ENCODE assay signal across 8 cellular contexts in genomic region chr12:6688543-6688999, GRCh38. TPM values are rescaled to one million over a fixed set of nuclear protein-coding genes. Genes with fewer than 3 reads are reported as not detected.
DNase-seq lines count a peak whose midpoint lies in the region; ATAC-seq and TF ChIP-seq lines count a peak whose summit lies in the region.

No MANE protein-coding gene starts in this region.

- peaks cover 0 to 2% of the 10 kb centered on the region in 2 donors for H3K36me3 ChIP-seq in esophagus (ENCODE audit: control insufficient read depth in 2 of 2, insufficient read depth in 2 of 2, low read length in 1 of 2)

- H3K4me1 ChIP-seq in esophagus (ENCODE audit: control insufficient read depth in 2 of 2, insufficient read depth in 2 of 2, low read length in 1 of 2), result peaks cover 3 to 7% of the 10 kb centered on the region in 2 donors

- H3K4me3 ChIP-seq in HL-60 (replicated peaks; ENCODE audit: insufficient read depth, low read length), result peak overlapping the region; percentile 70
- peak overlapping the region; percentile 86 to 92 for H3K4me3 ChIP-seq in esophagus (ENCODE audit: low read depth in 1 of 2, low read length in 2 of 2)

- no peak for TF ChIP-seq CTCF in HL-60 (IDR thresholded peaks at IDR 0.05; ENCODE audit: insufficient read depth, low read length)
- TF ChIP-seq CTCF in activated B cell treated with CpG ODN at 0.5 μM for 24 hours (IDR thresholded peaks at IDR 0.05), result no peak
- no peak for TF ChIP-seq CTCF in nephron progenitor cell (IDR thresholded peaks at IDR 0.05)

- peak overlapping the region; percentile 97 for H3K27ac ChIP-seq in HL-60 (replicated peaks)
- peak overlapping the region; percentile 96 to 97 for H3K27ac ChIP-seq in esophagus (ENCODE audit: low read depth in 2 of 2, low read length in 1 of 2)

- no peak for ATAC-seq in activated CD4-positive, CD25-positive, alpha-beta regulatory T cell treated with anti-CD3 and anti-CD28 coated beads, Interleukin-2, amount 50 U/mL, for 24 hours
- ATAC-seq in activated B cell treated with CpG ODN at 0.5 μM for 24 hours (ENCODE audit: low read depth), result peak; percentile 16
- ATAC-seq in HG02678 (IDR thresholded peaks at IDR 0.05; ENCODE audit: unreplicated experiment), result no peak

- intact Hi-C loops in activated B cell treated with CpG ODN at 0.5 μM for 24 hours (cut with micrococcal nuclease), result loop anchor here (2.0 to 5.0 kb wide), 3 partner anchors 90 to 139 kb away; partner anchors contain the start of genes IFFO1 and P3H3

- peak; percentile 2 for DNase-seq in activated CD4-positive, CD25-positive, alpha-beta regulatory T cell treated with anti-CD3 and anti-CD28 coated beads, Interleukin-2, amount 50 U/mL, for 16 hours (ENCODE audit: low read depth, low spot score)
- DNase-seq in HL-60 (ENCODE audit: low read depth in 1 of 2, low spot score in 1 of 2), result peak in 1 of 2 experiments; percentile 58
- DNase-seq in activated B cell treated with CpG ODN at 0.5 μM for 24 hours, result no peak
- DNase-seq in nephron progenitor cell, result no peak
- DNase-seq in iPS-NIHi7 (ENCODE audit: extremely low spot score), result no peak

- 1 to 2% methylated on average over 13 of the region's 13 CpGs for WGBS in esophagus, 2 donors

- H3K4me1 Mint-ChIP-seq in activated B cell treated with CpG ODN at 0.5 μM for 24 hours (peaks cover 52% of the 10 kb centered on the region), nephron progenitor cell (peaks cover 67% of the 10 kb centered on the region)

- H3K27me3 ChIP-seq in HL-60 (ENCODE audit: insufficient read depth, poor library complexity, severe bottlenecking) (no peaks in the 10 kb centered on the region), esophagus (ENCODE audit: control insufficient read depth in 1 of 2, insufficient read depth in 2 of 2, low read length in 2 of 2) (no peaks in the 10 kb centered on the region)

- CTCF ChIA-PET in activated B cell treated with CpG ODN at 0.5 μM for 24 hours (lab: Charles Lee), result interaction anchor here (1.4 to 1.8 kb wide), 5 partner anchors 25 to 135 kb away, joined by 3 to 13 read pairs (median 6); partner anchors contain the start of genes COPS7A, MLF2 and PTMS

- peaks cover 36% of the 10 kb centered on the region for H3K36me3 Mint-ChIP-seq in activated B cell treated with CpG ODN at 0.5 μM for 24 hours (ENCODE audit: low read depth)
- H3K36me3 Mint-ChIP-seq in nephron progenitor cell (ENCODE audit: low read depth), result peaks cover 16% of the 10 kb centered on the region

- H3K9me3 Mint-ChIP-seq in activated B cell treated with CpG ODN at 0.5 μM for 24 hours (no peaks in the 10 kb centered on the region), nephron progenitor cell (no peaks in the 10 kb centered on the region)

- POLR2A ChIA-PET in activated B cell treated with CpG ODN at 0.5 μM for 24 hours (lab: Charles Lee), result interaction anchor here (0.6 to 3.6 kb wide), 41 partner anchors 8 to 403 kb away, joined by 3 to 232 read pairs (median 9); partner anchors contain the start of genes C12orf57, CDCA3, CHD4 and COPS7A

- H3K27ac Mint-ChIP-seq in activated B cell treated with CpG ODN at 0.5 μM for 24 hours, result peak overlapping the region; percentile 96
- peak overlapping the region; percentile 98 for H3K27ac Mint-ChIP-seq in nephron progenitor cell

- peak overlapping the region; percentile 94 for H3K4me3 Mint-ChIP-seq in activated B cell treated with CpG ODN at 0.5 μM for 24 hours
- H3K4me3 Mint-ChIP-seq in nephron progenitor cell, result peak overlapping the region; percentile 90

- no peaks in the 10 kb centered on the region for H3K27me3 Mint-ChIP-seq in activated B cell treated with CpG ODN at 0.5 μM for 24 hours
- no peaks in the 10 kb centered on the region for H3K27me3 Mint-ChIP-seq in nephron progenitor cell (ENCODE audit: low read depth, poor library complexity)

- no peaks in the 10 kb centered on the region for H3K9me3 ChIP-seq in esophagus (ENCODE audit: control insufficient read depth in 2 of 2, insufficient read depth in 1 of 2, low read depth in 1 of 2, low read length in 1 of 2)

RNA-seq across cellular contexts. Expression of gene ZNF384, which starts 0.6 kb away (rescaled TPM):
- total RNA-seq in activated B cell treated with CpG ODN at 0.5 μM for 24 hours, result 81.7 and 98.6 TPM in 2 replicates
- 10 to 100 TPM; 22.2 to 26.9 TPM for polyA plus RNA-seq in esophagus

RNA-seq across cellular contexts. Expression of gene PIANP, which starts 12.0 kb away (rescaled TPM):
- total RNA-seq in activated B cell treated with CpG ODN at 0.5 μM for 24 hours, result 0.24 and 0.40 TPM in 2 replicates
- under 1 TPM; 0.10 to 0.28 TPM for polyA plus RNA-seq in esophagus

RNA-seq across cellular contexts. Expression of gene ING4, which starts 25.7 kb away (rescaled TPM):
- 31.6 and 39.2 TPM in 2 replicates for total RNA-seq in activated B cell treated with CpG ODN at 0.5 μM for 24 hours
- polyA plus RNA-seq in esophagus, result 10 to 100 TPM; 15.2 to 24.7 TPM

RNA-seq across cellular contexts. Expression of gene COPS7A, which starts 35.3 kb away (rescaled TPM):
- 28.1 and 35.8 TPM in 2 replicates for total RNA-seq in activated B cell treated with CpG ODN at 0.5 μM for 24 hours
- polyA plus RNA-seq in esophagus, result 10 to 100 TPM; 34.7 to 55.4 TPM

RNA-seq across cellular contexts. Expression of gene ACRBP, which starts 41.3 kb away (rescaled TPM):
- 5.4 and 7.7 TPM in 2 replicates for total RNA-seq in activated B cell treated with CpG ODN at 0.5 μM for 24 hours
- under 1 TPM; 0.32 to 0.84 TPM for polyA plus RNA-seq in esophagus
